11 cellular contexts compared by ENCODE assay signal in the genomic region with DNA sequence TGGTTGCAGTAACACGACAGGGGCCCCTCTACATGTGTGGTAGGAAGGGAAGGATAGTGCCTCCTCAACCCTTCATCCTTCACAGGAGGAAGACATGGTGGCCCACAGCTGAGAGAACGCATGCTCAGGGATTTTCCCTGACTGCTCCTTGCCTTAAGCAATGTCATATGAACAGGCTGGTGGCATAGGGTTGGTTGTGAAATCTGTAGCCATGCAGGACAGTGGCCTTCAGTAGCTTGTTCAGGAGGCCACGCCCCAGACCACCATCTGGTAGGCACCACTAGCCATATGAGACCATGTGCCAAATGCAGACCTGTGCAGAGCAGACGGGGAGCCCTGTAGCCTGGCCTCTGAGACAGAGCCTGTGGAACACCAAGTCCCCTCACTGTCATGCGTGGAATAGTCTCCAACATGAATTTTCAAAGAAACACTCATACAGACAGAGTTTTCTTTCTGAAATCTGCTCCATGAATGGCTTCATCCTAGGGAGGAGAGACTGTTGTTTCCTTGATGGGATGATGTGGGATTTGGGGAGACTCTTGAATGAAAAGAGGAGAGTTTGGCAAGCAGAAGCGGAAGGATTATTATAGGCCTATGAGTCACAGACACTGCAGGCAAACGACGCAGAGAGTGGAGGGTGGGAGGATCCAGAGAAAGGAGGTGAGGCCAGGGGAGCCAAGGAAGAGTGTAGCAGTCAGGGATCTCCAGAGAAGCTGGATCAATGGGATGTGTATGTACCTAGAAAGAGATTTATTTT.
DNase-seq lines count a peak whose midpoint lies in the region; ATAC-seq and TF ChIP-seq lines count a peak whose summit lies in the region.
"Had no signal": no experiment of that assay in that cellular context is flagged by ENCODE, and none has a peak within 500 bp of the region (broad histone marks: within the 10 kb centered on the region; RNA-seq: fewer than 3 reads in every experiment).

No MANE protein-coding gene starts in this region.

- CTCF ChIA-PET in GM10248 (lab: Yijun Ruan, JAX) = interaction anchor here (0.6 to 3.8 kb wide), 14 partner anchors 9 to 584 kb away, joined by 3 to 27 read pairs (median 4); no protein-coding TSS in a partner anchor

- H3K27me3 ChIP-seq in GM23248 (replicated peaks; ENCODE audit: insufficient read depth) = no peaks in the 10 kb centered on the region
- H3K27me3 ChIP-seq: ovary had no signal

- H3K9me3 ChIP-seq in GM23248 (ENCODE audit: low read depth) = no peaks in the 10 kb centered on the region
- H3K9me3 ChIP-seq: ovary, thoracic aorta had no signal

- ATAC-seq in HG03565 (IDR thresholded peaks at IDR 0.05; ENCODE audit: unreplicated experiment) (no peak), HG03521 (IDR thresholded peaks at IDR 0.05; ENCODE audit: unreplicated experiment) (no peak)

- H3K36me3 ChIP-seq in GM23248 (ENCODE audit: low read depth) = no peaks in the 10 kb centered on the region
- H3K36me3 ChIP-seq: ovary, thoracic aorta had no signal

- TF ChIP-seq CTCF in epithelial cell of esophagus (IDR thresholded peaks at IDR 0.05; ENCODE audit: insufficient read depth, low read depth, low read length, missing control alignments) (no peak), GM10248 (IDR thresholded peaks at IDR 0.05; ENCODE audit: control extremely low read depth, extremely low read depth, low read depth, missing control alignments) (no peak)

- H3K9me2 ChIP-seq in GM23248 (ENCODE audit: insufficient read depth) = no peaks in the 10 kb centered on the region

- H3K4me1 ChIP-seq in GM23248 (ENCODE audit: insufficient read depth) = peaks cover 10% of the 10 kb centered on the region; the same call in 1 of the 2 replicates

- no peaks in the 10 kb centered on the region for H3F3A ChIP-seq in GM23248 (ENCODE audit: insufficient read depth)

- in situ Hi-C loops in GM23248 (cut with MboI) = no loop called here

- H3K9ac ChIP-seq in GM23248 = peak overlapping the region; percentile 22; the same call in 1 of the 2 replicates
- H3K9ac ChIP-seq: KMS-11 had no signal

- no peaks in the 10 kb centered on the region for H3K79me2 ChIP-seq in GM23248 (ENCODE audit: insufficient read depth)

- peak overlapping the region; percentile 13 for H3K4me2 ChIP-seq in GM23248 (ENCODE audit: unreplicated experiment)
- H3K4me2 ChIP-seq: KMS-11 had no signal

- H3K27ac ChIP-seq in GM23248 = peak overlapping the region; percentile 22; the same call in 1 of the 2 replicates
- H3K27ac ChIP-seq: KMS-11, ovary, thoracic aorta had no signal

- H3K4me3 ChIP-seq in GM23248 (no peak overlapping the region), epithelial cell of esophagus (ENCODE audit: low read length) (no peak overlapping the region), skeletal muscle cell (ENCODE audit: low read depth, low read length) (no peak overlapping the region)
- H3K4me3 ChIP-seq: ovary, thoracic aorta had no signal

- POLR2A ChIA-PET in GM10248 (lab: Yijun Ruan, JAX) = no interaction called here

- 0 out of 2 replicates have a peak overlapping the region, but pooled peaks have one; percentile 29 for H2AFZ ChIP-seq in GM23248

- H4K20me1 ChIP-seq in GM23248 (ENCODE audit: insufficient read depth) = no peaks in the 10 kb centered on the region

- DNase-seq in GM23248 (peak; percentile 86), NOMO-1 treated with DMSO at 0.1 percent for 48 hours (lab: John Stamatoyannopoulos, UW; ENCODE audit: unreplicated experiment) (peak; percentile 32), epithelial cell of esophagus (ENCODE audit: low read depth) (peak; percentile 86), skeletal muscle cell (ENCODE audit: low read depth) (peak; percentile 39), GM10248 (ENCODE audit: extremely low spot score) (no peak)
- DNase-seq: NCI-H510A treated with DMSO at 0.1 percent for 48 hours, ovary had no signal

- WGBS in GM23248 (ENCODE audit: low coverage in 1 of 2, low lambda C conversion rate in 2 of 2, missing lambda C conversion rate in 2 of 2), 2 experiments = 52 to 54% methylated on average over 8 of the region's 8 CpGs
